ENCODE assay signal across 24 cellular contexts in genomic region chr9:112605963-112606699, GRCh38.
DNase-seq lines count a peak whose midpoint lies in the region; ATAC-seq, FAIRE-seq and TF ChIP-seq lines count a peak whose summit lies in the region.
"Had no signal": no experiment of that assay in that cellular context is flagged by ENCODE, and none has a peak within 500 bp of the region (broad histone marks: within the 10 kb centered on the region; RNA-seq: fewer than 3 reads in every experiment).

No MANE protein-coding gene starts in this region.

- H3K27ac ChIP-seq in ovary: no peak overlapping the region
- H3K27ac ChIP-seq: thyroid gland had no signal

- ATAC-seq in GM18511 (IDR thresholded peaks at IDR 0.05; ENCODE audit: unreplicated experiment) (peak; percentile 35), GM21360 (IDR thresholded peaks at IDR 0.05; ENCODE audit: unreplicated experiment) (peak; percentile 20), HG02678 (IDR thresholded peaks at IDR 0.05; ENCODE audit: unreplicated experiment) (peak; percentile 25), left ventricle myocardium superior (no peak)
- ATAC-seq: esophagus mucosa, mucosa of descending colon had no signal

- TF ChIP-seq CTCF in bronchial epithelial cell (IDR thresholded peaks at IDR 0.05; ENCODE audit: insufficient read depth, low read length, severe bottlenecking): no peak
- no peak for TF ChIP-seq CTCF in ovary (IDR thresholded peaks at IDR 0.05)
- no peak for TF ChIP-seq CTCF in GM20000 (IDR thresholded peaks at IDR 0.05; ENCODE audit: extremely low read depth, missing control alignments)

- intact Hi-C loops in left ventricle myocardium superior (cut with micrococcal nuclease): no loop called here
- intact Hi-C loops in ovary (cut with DNase I): no loop called here

- peaks cover 3% of the 10 kb centered on the region for H3K4me1 ChIP-seq in ovary (ENCODE audit: insufficient read depth)
- H3K4me1 ChIP-seq: thyroid gland had no signal

- no peak overlapping the region for H3K4me3 ChIP-seq in bronchial epithelial cell (ENCODE audit: low read depth, low read length)
- H3K4me3 ChIP-seq in ovary: no peak overlapping the region
- H3K4me3 ChIP-seq: mucosa of descending colon, thyroid gland had no signal

- no peaks in the 10 kb centered on the region for H3K36me3 ChIP-seq in bronchial epithelial cell (ENCODE audit: control insufficient read depth, insufficient read depth, low read length)
- H3K36me3 ChIP-seq in ovary: no peaks in the 10 kb centered on the region
- H3K36me3 ChIP-seq: thyroid gland had no signal

- DNase-seq in bronchial epithelial cell (ENCODE audit: low read depth) (peak; percentile 33), left ventricle myocardium superior (no peak), ovary (no peak), GM20000 (ENCODE audit: low spot score) (no peak)
- DNase-seq: activated CD4-positive, CD25-positive, alpha-beta regulatory T cell; activated naive CD8-positive, alpha-beta T cell treated with anti-CD3 and anti-CD28 coated beads, Interleukin-2, amount 10 ng/mL, durations not matched to agents 7 days and 5 days; activated T-cell treated with anti-CD3 and anti-CD28 coated beads, Interleukin-2, amount 50 U/mL, for 72 hours; CD8-positive, alpha-beta memory T cell; DMS53; effector CD4-positive, alpha-beta T cell; hypothalamus; mucosa of descending colon; NCI-H1105; NCI-H2171; NCI-H526 treated with DMSO at 0.1 percent for 48 hours; stimulated activated naive CD4-positive, alpha-beta T cell treated with Interleukin-2 at 50 U/mL for 16 hours; T1000; thyroid gland had no signal

- H3K9me3 ChIP-seq in ovary: no peaks in the 10 kb centered on the region
- H3K9me3 ChIP-seq: mucosa of descending colon, thyroid gland had no signal

- no peak for FAIRE-seq in bronchial epithelial cell (lab: Jason Lieb, UNC)
- FAIRE-seq: frontal cortex, islet of Langerhans had no signal

- TF ChIP-seq POLR2A in ovary (IDR thresholded peaks at IDR 0.05): no peak

- no peak for TF ChIP-seq EP300 in ovary (IDR thresholded peaks at IDR 0.05)

- WGBS in ovary, 3 donors: 96 to 100% (median 97%) methylated on average over 2 of the region's 2 CpGs

- no peaks in the 10 kb centered on the region for H3K27me3 ChIP-seq in bronchial epithelial cell (ENCODE audit: control insufficient read depth, insufficient read depth, low read length)
- no peaks in the 10 kb centered on the region for H3K27me3 ChIP-seq in ovary
- H3K27me3 ChIP-seq: thyroid gland had no signal
